Comparison of ENCODE assay signal across 15 cellular contexts in genomic region chr6:228881-229651, GRCh38.
DNase-seq lines count a peak whose midpoint lies in the region; ATAC-seq, FAIRE-seq and TF ChIP-seq lines count a peak whose summit lies in the region.
"Had no signal": no experiment of that assay in that cellular context is flagged by ENCODE, and none has a peak within 500 bp of the region (broad histone marks: within the 10 kb centered on the region; RNA-seq: fewer than 3 reads in every experiment).

No MANE protein-coding gene starts in this region.

- WGBS in GM12878 (ENCODE audit: insufficient coverage, insufficient replicate concordance, low lambda C conversion rate, missing lambda C conversion rate), result under 1% methylated on average over 15 of the region's 15 CpGs

- TF ChIP-seq RAD21 in GM12878 (IDR thresholded peaks at IDR 0.05; ENCODE audit: insufficient read depth, low read depth, low read length), result peak; percentile 15; the same call in 1 of the 2 replicates

- H3K9ac ChIP-seq in GM12878 (ENCODE audit: control insufficient read depth, insufficient read depth, low read length), result peak overlapping the region; percentile 78

- RAD21 ChIA-PET in GM12878 (lab: Charles Lee; ENCODE audit: unreplicated experiment), result interaction anchor here (0.8 to 15.0 kb wide), 31 partner anchors 6 to 296 kb away, joined by 3 to 519 read pairs (median 16); partner anchors contain the start of genes DUSP22 and IRF4

- TF ChIP-seq CTCF in GM12878 (IDR thresholded peaks at IDR 0.05 in 2 of 3, conservative IDR thresholded peaks at IDR 0.05 in 1 of 3; ENCODE audit: control insufficient read depth in 2 of 3, extremely low read depth in 1 of 3, insufficient read depth in 1 of 3, low read depth in 3 of 3, low read length in 3 of 3), result no peak

- no peaks in the 10 kb centered on the region for H3K36me3 ChIP-seq in GM12878 (ENCODE audit: control insufficient read depth in 2 of 2, insufficient read depth in 2 of 2, low read length in 1 of 2)

- no peak overlapping the region; the same call in 1 of the 2 replicates for H2AFZ ChIP-seq in GM12878 (ENCODE audit: control insufficient read depth, low read depth, low read length)

- H3K4me2 ChIP-seq in GM12878 (ENCODE audit: control insufficient read depth, insufficient read depth), result peak overlapping the region; percentile 57

- SMC1A ChIA-PET in GM12878 (lab: Charles Lee; ENCODE audit: uncharacterized antibody, unreplicated experiment), result interaction anchor here (0.6 to 24.5 kb wide), 33 partner anchors 8 to 269 kb away, joined by 3 to 748 read pairs (median 7); partner anchors contain the start of gene DUSP22

- BruUV-seq in GM12878 (replicated peaks; lab: Mats Ljungman, UMichigan), result TSS peak; percentile 60

- H3K4me3 ChIP-seq in GM12878, result no peak overlapping the region

- H3K79me2 ChIP-seq in GM12878 (ENCODE audit: control insufficient read depth, insufficient read depth, low read length), result peaks cover 25% of the 10 kb centered on the region

- peak overlapping the region; percentile 94 for H3K27ac ChIP-seq in GM12878 (ENCODE audit: control insufficient read depth, insufficient read depth)

- FAIRE-seq in GM12878 (lab: Jason Lieb, UNC), result peak; percentile 86

- peak; percentile 98 for DNase-seq in GM12878 (ENCODE audit: low read depth, low spot score)
- no peak for DNase-seq in NCI-H1092 treated with DMSO at 0.1 percent for 48 hours (lab: John Stamatoyannopoulos, UW)
- no peak for DNase-seq in medulla oblongata (ENCODE audit: extremely low spot score)
- DNase-seq in posterior vena cava (ENCODE audit: low spot score), result no peak
- DNase-seq: activated CD4-positive, alpha-beta T cell treated with anti-CD3 and anti-CD28 coated beads for 1 hour; amygdala; head of caudate nucleus; KBM-7; NCI-H226; right cardiac atrium had no signal

- peak; percentile 34 for ATAC-seq in GM18867 (IDR thresholded peaks at IDR 0.05; ENCODE audit: unreplicated experiment)
- ATAC-seq in GM21423 (IDR thresholded peaks at IDR 0.05; ENCODE audit: unreplicated experiment), result peak; percentile 28
- ATAC-seq in HG03066 (IDR thresholded peaks at IDR 0.05; ENCODE audit: low read depth, unreplicated experiment), result peak; percentile 35
- ATAC-seq in GM12878, result peak; percentile 49
- no peak for ATAC-seq in HG03469 (IDR thresholded peaks at IDR 0.05; ENCODE audit: unreplicated experiment)
- ATAC-seq: right cardiac atrium, Right ventricle myocardium inferior had no signal

- CTCF ChIA-PET in GM12878 (lab: Yijun Ruan, JAX), result interaction anchor here (0.6 to 3.1 kb wide), 14 partner anchors 11 to 175 kb away, joined by 3 to 21 read pairs (median 4); no protein-coding TSS in a partner anchor

- H3K27me3 ChIP-seq in GM12878 (replicated peaks in 1 of 2; ENCODE audit: control insufficient read depth in 2 of 2, insufficient read depth in 2 of 2, low read length in 1 of 2), result no peaks in the 10 kb centered on the region

- POLR2A ChIA-PET in GM12878 (lab: Charles Lee), result interaction anchor here (0.7 to 5.0 kb wide), 16 partner anchors 11 to 283 kb away, joined by 3 to 39 read pairs (median 4); partner anchors contain the start of gene DUSP22

- TF ChIP-seq EP300 in GM12878 (IDR thresholded peaks at IDR 0.05; ENCODE audit: borderline replicate concordance in 1 of 2, control insufficient read depth in 1 of 2, low read depth in 2 of 2, low read length in 2 of 2), result peak; percentile 47 to 75; a peak in 3 of 4 replicates

- intact Hi-C loops in GM12878 (cut with micrococcal nuclease; ENCODE audit: unreplicated experiment) (loop anchor here (1.0 to 10.0 kb wide), 5 partner anchors 23 to 363 kb away; partner anchors contain the start of gene IRF4), posterior vena cava (cut with DNase I) (no loop called here)

- in situ Hi-C loops in GM12878 (cut with MboI), result no loop called here

- no peaks in the 10 kb centered on the region for H4K20me1 ChIP-seq in GM12878 (ENCODE audit: control insufficient read depth, insufficient read depth)

- H3K9me3 ChIP-seq in GM12878 (replicated peaks; ENCODE audit: control insufficient read depth, insufficient read depth, low read length), result no peaks in the 10 kb centered on the region

- H3K4me1 ChIP-seq in GM12878 (ENCODE audit: control insufficient read depth, insufficient read depth, low read length), result peaks cover 91% of the 10 kb centered on the region

- TF ChIP-seq POLR2A in GM12878 (IDR thresholded peaks at IDR 0.05; ENCODE audit: low read depth, low read length), result peak; percentile 64

TF ChIP-seq in GM12878, 131 proteins besides CTCF, POLR2A, EP300 and RAD21 (continues in another document):
- TF ChIP-seq RELB (IDR thresholded peaks at IDR 0.05; ENCODE audit: low read depth) (peak; percentile 76; the same call in 1 of the 2 replicates), MEF2B (IDR thresholded peaks at IDR 0.05; ENCODE audit: partially characterized antibody, poor library complexity, severe bottlenecking) (peak; percentile 93), EGR1 (IDR thresholded peaks at IDR 0.05; ENCODE audit: borderline replicate concordance in 1 of 2, low read depth in 2 of 2, low read length in 2 of 2) (peak in 1 of 2 experiments; percentile 79; a peak in 2 of 3 replicates), ZZZ3 (IDR thresholded peaks at IDR 0.05; ENCODE audit: control insufficient read depth, insufficient read length, low read depth) (no peak), MTA2 (IDR thresholded peaks at IDR 0.05; ENCODE audit: low read depth) (peak; percentile 87), IKZF1 (conservative IDR thresholded peaks at IDR 0.05) (peak; percentile 92), POU2F2 (IDR thresholded peaks at IDR 0.05; ENCODE audit: borderline replicate concordance, low read depth, low read length) (peak; percentile 79; the same call in 2 of the 3 replicates), TAF1 (IDR thresholded peaks at IDR 0.05; ENCODE audit: borderline replicate concordance, low read depth, low read length) (peak; percentile 49; the same call in 1 of the 2 replicates), SP1 (IDR thresholded peaks at IDR 0.05; ENCODE audit: low read depth, low read length) (peak; percentile 66), DPF2 (IDR thresholded peaks at IDR 0.05) (peak; percentile 86), ZSCAN29 (IDR thresholded peaks at IDR 0.05) (0 out of 2 replicates have a peak, but pooled peaks have one; percentile 37), NBN (IDR thresholded peaks at IDR 0.05) (peak; percentile 73; the same call in 1 of the 2 replicates), E4F1 (IDR thresholded peaks at IDR 0.05; ENCODE audit: borderline replicate concordance, partially characterized antibody) (no peak), SMC3 (IDR thresholded peaks at IDR 0.05; ENCODE audit: borderline replicate concordance, low read length) (peak; percentile 16; the same call in 1 of the 2 replicates), HDAC2 (IDR thresholded peaks at IDR 0.05) (no peak), EED (IDR thresholded peaks at IDR 0.05; ENCODE audit: low read depth) (peak; percentile 98)
- TF ChIP-seq, protein P1, sequence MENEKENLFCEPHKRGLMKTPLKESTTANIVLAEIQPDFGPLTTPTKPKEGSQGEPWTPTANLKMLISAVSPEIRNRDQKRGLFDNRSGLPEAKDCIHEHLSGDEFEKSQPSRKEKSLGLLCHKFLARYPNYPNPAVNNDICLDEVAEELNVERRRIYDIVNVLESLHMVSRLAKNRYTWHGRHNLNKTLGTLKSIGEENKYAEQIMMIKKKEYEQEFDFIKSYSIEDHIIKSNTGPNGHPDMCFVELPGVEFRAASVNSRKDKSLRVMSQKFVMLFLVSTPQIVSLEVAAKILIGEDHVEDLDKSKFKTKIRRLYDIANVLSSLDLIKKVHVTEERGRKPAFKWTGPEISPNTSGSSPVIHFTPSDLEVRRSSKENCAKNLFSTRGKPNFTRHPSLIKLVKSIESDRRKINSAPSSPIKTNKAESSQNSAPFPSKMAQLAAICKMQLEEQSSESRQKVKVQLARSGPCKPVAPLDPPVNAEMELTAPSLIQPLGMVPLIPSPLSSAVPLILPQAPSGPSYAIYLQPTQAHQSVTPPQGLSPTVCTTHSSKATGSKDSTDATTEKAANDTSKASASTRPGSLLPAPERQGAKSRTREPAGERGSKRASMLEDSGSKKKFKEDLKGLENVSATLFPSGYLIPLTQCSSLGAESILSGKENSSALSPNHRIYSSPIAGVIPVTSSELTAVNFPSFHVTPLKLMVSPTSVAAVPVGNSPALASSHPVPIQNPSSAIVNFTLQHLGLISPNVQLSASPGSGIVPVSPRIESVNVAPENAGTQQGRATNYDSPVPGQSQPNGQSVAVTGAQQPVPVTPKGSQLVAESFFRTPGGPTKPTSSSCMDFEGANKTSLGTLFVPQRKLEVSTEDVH (IDR thresholded peaks at IDR 0.05; ENCODE audit: low read depth, partially characterized antibody), result no peak
